In the genomic region with DNA sequence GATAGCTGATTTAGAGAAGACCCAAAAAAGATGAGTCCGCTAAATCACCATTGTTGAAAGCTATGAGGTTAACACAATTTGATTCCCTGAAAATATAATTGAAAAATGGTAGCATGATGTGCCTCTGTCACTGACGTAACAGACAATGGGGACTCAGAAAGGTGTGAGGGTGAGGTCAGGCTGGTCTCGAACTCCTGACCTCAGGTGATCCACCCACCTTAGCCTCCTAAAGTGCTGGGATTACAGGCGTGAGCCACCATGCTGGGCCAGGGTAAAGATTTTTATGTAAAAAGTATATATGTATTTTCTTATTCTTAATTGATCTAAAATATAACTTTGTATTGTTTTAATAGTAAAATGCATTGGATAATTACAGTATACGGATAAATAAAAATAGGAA, we compare ENCODE assay signal across 24 cellular contexts.
"Had no signal": no experiment of that assay in that cellular context is flagged by ENCODE, and none has a peak within 500 bp of the region (broad histone marks: within the 10 kb centered on the region; RNA-seq: fewer than 3 reads in every experiment).

No MANE protein-coding gene starts in this region.

- H3K27me3 ChIP-seq: left lung, pancreas, sigmoid colon, spleen, suprapubic skin, tibial artery, upper lobe of right lung had no signal

- H3K4me3 ChIP-seq: left lung, lower lobe of right lung, pancreas, prostate gland, sigmoid colon, spleen, suprapubic skin, thoracic aorta, tibial artery, upper lobe of right lung had no signal

- H3K4me1 ChIP-seq: left lung, lower lobe of right lung, pancreas, prostate gland, sigmoid colon, spleen, suprapubic skin, upper lobe of right lung had no signal

- DNase-seq: kidney glomerular epithelial cell; left cardiac atrium; left lung; lower lobe of right lung; mammary epithelial cell; mesenchymal stem cell; naive thymus-derived CD8-positive, alpha-beta T cell; nucleus accumbens; pancreas; posterior cingulate gyrus; retina; right cardiac atrium; sigmoid colon; small intestine; spleen; stimulated activated CD4-positive, alpha-beta T cell treated with anti-CD3 and anti-CD28 coated beads, Interleukin-4, amount 100 ng/mL, for 24 hours; stimulated activated naive CD4-positive, alpha-beta T cell; tibial artery; trophoblast cell; upper lobe of right lung had no signal

- H3K27ac ChIP-seq: left lung, lower lobe of right lung, pancreas, prostate gland, sigmoid colon, spleen, suprapubic skin, thoracic aorta, tibial artery, upper lobe of right lung had no signal

- ATAC-seq: left cardiac atrium; left lung; lower lobe of right lung; naive thymus-derived CD8-positive, alpha-beta T cell; pancreas; right cardiac atrium; stimulated activated effector memory CD8-positive, alpha-beta T cell treated with anti-CD3 and anti-CD28 coated beads, Interleukin-12 subunit alpha, Interleukin-12 subunit beta, amount 100 ng/mL, for 72 hours; upper lobe of right lung had no signal

- H3K36me3 ChIP-seq: left lung, lower lobe of right lung, pancreas, prostate gland, sigmoid colon, spleen, suprapubic skin, thoracic aorta, tibial artery, upper lobe of right lung had no signal

- H3K9me3 ChIP-seq: left lung, lower lobe of right lung, pancreas, prostate gland, sigmoid colon, suprapubic skin, thoracic aorta, tibial artery, upper lobe of right lung had no signal
